In genomic region chr3:64000446-64001055, GRCh38 we compare ENCODE assay signal across 17 cellular contexts. TPM values are rescaled to one million over a fixed set of nuclear protein-coding genes. Genes with fewer than 3 reads are reported as not detected.
DNase-seq lines count a peak whose midpoint lies in the region; ATAC-seq lines count a peak whose summit lies in the region.
"Had no signal": no experiment of that assay in that cellular context is flagged by ENCODE, and none has a peak within 500 bp of the region (broad histone marks: within the 10 kb centered on the region; RNA-seq: fewer than 3 reads in every experiment).

No MANE protein-coding gene starts in this region.

- peak overlapping the region; percentile 31 for H3K27ac Mint-ChIP-seq in activated naive CD4-positive, alpha-beta T cell treated with anti-CD3 and anti-CD28 coated beads, Interleukin-2, amount 10 ng/mL, durations not matched to agents 7 days and 5 days
- H3K27ac Mint-ChIP-seq in T-helper 17 cell, result peak overlapping the region; percentile 41
- peak overlapping the region; percentile 6 to 93 (median 56) for H3K27ac Mint-ChIP-seq in naive thymus-derived CD8-positive, alpha-beta T cell

- POLR2A ChIA-PET in naive thymus-derived CD8-positive, alpha-beta T cell (lab: Charles Lee), result no interaction called here

- no peaks in the 10 kb centered on the region for H3K9me3 ChIP-seq in T-helper 17 cell (ENCODE audit: control insufficient read depth, low read length, poor library complexity, severe bottlenecking)
- H3K9me3 ChIP-seq: suprapubic skin had no signal

- H3K36me3 Mint-ChIP-seq in activated naive CD4-positive, alpha-beta T cell treated with anti-CD3 and anti-CD28 coated beads, Interleukin-2, amount 10 ng/mL, durations not matched to agents 7 days and 5 days, result peaks cover 64% of the 10 kb centered on the region
- peaks cover 11% of the 10 kb centered on the region for H3K36me3 Mint-ChIP-seq in T-helper 17 cell (ENCODE audit: low read depth)
- peaks cover 2 to 72% (median 19%) of the 10 kb centered on the region in 3 donors for H3K36me3 Mint-ChIP-seq in naive thymus-derived CD8-positive, alpha-beta T cell

- peaks cover 12% of the 10 kb centered on the region for H3K4me1 Mint-ChIP-seq in activated naive CD4-positive, alpha-beta T cell treated with anti-CD3 and anti-CD28 coated beads, Interleukin-2, amount 10 ng/mL, durations not matched to agents 7 days and 5 days
- peaks cover 15% of the 10 kb centered on the region for H3K4me1 Mint-ChIP-seq in T-helper 17 cell
- peaks cover 11 to 40% (median 25%) of the 10 kb centered on the region in 4 donors for H3K4me1 Mint-ChIP-seq in naive thymus-derived CD8-positive, alpha-beta T cell

- no peak for DNase-seq in activated naive CD4-positive, alpha-beta T cell treated with anti-CD3 and anti-CD28 coated beads, Interleukin-2, amount 10 ng/mL, durations not matched to agents 7 days and 5 days
- no peak for DNase-seq in activated naive CD4-positive, alpha-beta T cell treated with anti-CD3 and anti-CD28 coated beads, Interleukin-2, amount 50 U/mL, for 16 hours
- DNase-seq in ELF-1 (ENCODE audit: low read depth, low spot score), result peak; percentile 21
- DNase-seq in T-helper 17 cell, result no peak
- DNase-seq in naive thymus-derived CD8-positive, alpha-beta T cell, result no peak
- no peak for DNase-seq in NCI-H1092 (lab: John Stamatoyannopoulos, UW)
- DNase-seq in central memory CD4-positive, alpha-beta T cell, result no peak
- DNase-seq: activated CD4-positive, alpha-beta T cell treated with anti-CD3 and anti-CD28 coated beads for 1 hour; activated effector memory CD4-positive, alpha-beta T cell treated with Interleukin-2 at 50 U/mL for 16 hours; amniotic stem cell; KBM-7; kidney glomerular epithelial cell; NCI-H1694; NCI-H2227 treated with DMSO at 0.1 percent for 48 hours; T-cell had no signal

- ATAC-seq in T-helper 17 cell, result no peak
- no peak for ATAC-seq in naive thymus-derived CD8-positive, alpha-beta T cell
- ATAC-seq in GM19463 (IDR thresholded peaks at IDR 0.05; ENCODE audit: unreplicated experiment), result no peak
- ATAC-seq: T-cell had no signal

- CTCF ChIA-PET in activated naive CD4-positive, alpha-beta T cell treated with anti-CD3 and anti-CD28 coated beads, Interleukin-2, amount 10 ng/mL, durations not matched to agents 7 days and 5 days (lab: Charles Lee), result no interaction called here

- H3K4me3 Mint-ChIP-seq in activated naive CD4-positive, alpha-beta T cell treated with anti-CD3 and anti-CD28 coated beads, Interleukin-2, amount 10 ng/mL, durations not matched to agents 7 days and 5 days, result no peak overlapping the region
- H3K4me3 Mint-ChIP-seq in T-helper 17 cell, result no peak overlapping the region
- H3K4me3 Mint-ChIP-seq in naive thymus-derived CD8-positive, alpha-beta T cell, result peak overlapping the region in 1 of 10 donors; percentile 36
- H3K4me3 Mint-ChIP-seq: T-cell had no signal

- no peaks in the 10 kb centered on the region for H3K9me3 Mint-ChIP-seq in activated naive CD4-positive, alpha-beta T cell treated with anti-CD3 and anti-CD28 coated beads, Interleukin-2, amount 10 ng/mL, durations not matched to agents 7 days and 5 days
- H3K9me3 Mint-ChIP-seq in naive thymus-derived CD8-positive, alpha-beta T cell, result no peaks in the 10 kb centered on the region
- H3K9me3 Mint-ChIP-seq: T-cell had no signal

- no peaks in the 10 kb centered on the region for H3K27me3 Mint-ChIP-seq in activated naive CD4-positive, alpha-beta T cell treated with anti-CD3 and anti-CD28 coated beads, Interleukin-2, amount 10 ng/mL, durations not matched to agents 7 days and 5 days
- H3K27me3 Mint-ChIP-seq in T-helper 17 cell, result no peaks in the 10 kb centered on the region
- no peaks in the 10 kb centered on the region for H3K27me3 Mint-ChIP-seq in naive thymus-derived CD8-positive, alpha-beta T cell
- H3K27me3 Mint-ChIP-seq: T-cell had no signal

RNA-seq across cellular contexts. Expression of gene PSMD6, which starts 22.7 kb away (rescaled TPM):
- total RNA-seq in T-helper 17 cell, result 10 to 100 TPM; 91.3 to 97.3 TPM
- 10 to 100 TPM; 76.8 to 82.9 TPM for total RNA-seq in naive thymus-derived CD8-positive, alpha-beta T cell
- 100 to 1,000 TPM; 107 to 114 (median 110) TPM for polyA plus RNA-seq in naive thymus-derived CD8-positive, alpha-beta T cell
